20 cellular contexts compared by ENCODE assay signal in genomic region chr22:30665786-30666185, GRCh38. TPM values are rescaled to one million over a fixed set of nuclear protein-coding genes. Genes with fewer than 3 reads are reported as not detected.
DNase-seq lines count a peak whose midpoint lies in the region; ATAC-seq and TF ChIP-seq lines count a peak whose summit lies in the region.
"Had no signal": no experiment of that assay in that cellular context is flagged by ENCODE, and none has a peak within 500 bp of the region (broad histone marks: within the 10 kb centered on the region; RNA-seq: fewer than 3 reads in every experiment).

No MANE protein-coding gene starts in this region.

- peaks cover 8% of the 10 kb centered on the region for H3K27me3 ChIP-seq in MM.1S (replicated peaks; ENCODE audit: insufficient read depth, low read length)
- H3K27me3 ChIP-seq: dorsolateral prefrontal cortex, testis had no signal

- H3K27ac Mint-ChIP-seq in activated naive CD8-positive, alpha-beta T cell, result peak overlapping the region; percentile 2
- H3K27ac Mint-ChIP-seq in activated naive CD8-positive, alpha-beta T cell treated with anti-CD3 and anti-CD28 coated beads for 36 hours, result no peak overlapping the region
- no peak overlapping the region for H3K27ac Mint-ChIP-seq in activated naive CD8-positive, alpha-beta T cell treated with anti-CD3 and anti-CD28 coated beads, Interleukin-2, amount 50 U/mL, for 24 hours
- peak overlapping the region; percentile 58 for H3K27ac Mint-ChIP-seq in type B pancreatic cell

- no peak overlapping the region for H3K27ac ChIP-seq in MM.1S (ENCODE audit: low read length)
- H3K27ac ChIP-seq: cardiac muscle cell, dorsolateral prefrontal cortex, testis had no signal

- H3K9me3 ChIP-seq in mucosa of descending colon (no peaks in the 10 kb centered on the region), MM.1S (replicated peaks; ENCODE audit: insufficient read depth, low read length) (no peaks in the 10 kb centered on the region)
- H3K9me3 ChIP-seq: testis had no signal

- TF ChIP-seq POLR2A in GM18505 (IDR thresholded peaks at IDR 0.05; ENCODE audit: borderline replicate concordance, extremely low read depth, insufficient read depth, insufficient read length), result no peak

- DNase-seq in activated naive CD8-positive, alpha-beta T cell treated with anti-CD3 and anti-CD28 coated beads for 36 hours, result no peak
- no peak for DNase-seq in activated naive CD8-positive, alpha-beta T cell treated with anti-CD3 and anti-CD28 coated beads, Interleukin-2, amount 50 U/mL, for 24 hours
- DNase-seq in mucosa of descending colon (peak in 2 of 3 donors; percentile 41 to 55), type B pancreatic cell (ENCODE audit: extremely low spot score, unreplicated experiment) (no peak), MM.1S (no peak)
- no peak for DNase-seq in stimulated activated naive CD4-positive, alpha-beta T cell (lab: John Stamatoyannopoulos, UW)
- DNase-seq: activated CD4-positive, alpha-beta T cell treated with anti-CD3 and anti-CD28 coated beads for 36 hours; dorsolateral prefrontal cortex; KBM-7; kidney glomerular epithelial cell; mesendoderm; NCI-H187 treated with DMSO at 0.1 percent for 48 hours; NCI-H345; NK-92 treated with Interleukin-12 subunit alpha and Interleukin-12 subunit beta, amount 100 ng/mL, for 24 hours; stimulated activated CD4-positive, alpha-beta T cell treated with anti-CD3 and anti-CD28 coated beads, Interleukin-12 subunit alpha, Interleukin-12 subunit beta, amount 100 ng/mL, for 4 hours; stimulated activated CD8-positive, alpha-beta memory T cell treated with anti-CD3 and anti-CD28 coated beads, Interleukin-4, amount 100 ng/mL, for 48 hours; testis had no signal

- H3K4me3 Mint-ChIP-seq in activated naive CD8-positive, alpha-beta T cell, result peak overlapping the region; percentile 95
- H3K4me3 Mint-ChIP-seq in activated naive CD8-positive, alpha-beta T cell treated with anti-CD3 and anti-CD28 coated beads for 36 hours, result no peak overlapping the region
- H3K4me3 Mint-ChIP-seq in activated naive CD8-positive, alpha-beta T cell treated with anti-CD3 and anti-CD28 coated beads, Interleukin-2, amount 50 U/mL, for 24 hours, result peak overlapping the region; percentile 42
- peak overlapping the region; percentile 64 for H3K4me3 Mint-ChIP-seq in type B pancreatic cell

- H3K9me2 ChIP-seq in MM.1S (replicated peaks; ENCODE audit: insufficient read depth, low read length), result no peaks in the 10 kb centered on the region

- no peak overlapping the region for H3K9ac ChIP-seq in MM.1S (ENCODE audit: low read length)

- ATAC-seq in activated naive CD8-positive, alpha-beta T cell treated with anti-CD3 and anti-CD28 coated beads, Interleukin-2, amount 50 U/mL, for 24 hours, result no peak
- ATAC-seq in mucosa of descending colon (peak; percentile 6), GM18505 (IDR thresholded peaks at IDR 0.05; ENCODE audit: unreplicated experiment) (no peak)
- ATAC-seq: activated CD4-positive, alpha-beta T cell treated with anti-CD3 and anti-CD28 coated beads for 36 hours had no signal

- no peak overlapping the region for H3K4me2 ChIP-seq in MM.1S (ENCODE audit: low read depth, low read length)

- H4K20me1 ChIP-seq in MM.1S (ENCODE audit: insufficient read depth, low read length), result no peaks in the 10 kb centered on the region

- no peaks in the 10 kb centered on the region for H3K27me3 Mint-ChIP-seq in activated naive CD8-positive, alpha-beta T cell
- H3K27me3 Mint-ChIP-seq in activated naive CD8-positive, alpha-beta T cell treated with anti-CD3 and anti-CD28 coated beads for 36 hours, result peaks cover 6% of the 10 kb centered on the region
- peaks cover 2% of the 10 kb centered on the region for H3K27me3 Mint-ChIP-seq in activated naive CD8-positive, alpha-beta T cell treated with anti-CD3 and anti-CD28 coated beads, Interleukin-2, amount 50 U/mL, for 24 hours
- H3K27me3 Mint-ChIP-seq in type B pancreatic cell, result peaks cover 11% of the 10 kb centered on the region

- TF ChIP-seq CTCF in mucosa of descending colon (IDR thresholded peaks at IDR 0.05) (no peak), type B pancreatic cell (conservative IDR thresholded peaks at IDR 0.05) (no peak), MM.1S (IDR thresholded peaks at IDR 0.05; ENCODE audit: low read length) (no peak)

- H3K4me3 ChIP-seq in mucosa of descending colon (no peak overlapping the region), MM.1S (ENCODE audit: low read length) (no peak overlapping the region)
- H3K4me3 ChIP-seq: cardiac muscle cell, testis had no signal

- peaks cover 7% of the 10 kb centered on the region for H3K36me3 Mint-ChIP-seq in activated naive CD8-positive, alpha-beta T cell
- peaks cover 7% of the 10 kb centered on the region for H3K36me3 Mint-ChIP-seq in activated naive CD8-positive, alpha-beta T cell treated with anti-CD3 and anti-CD28 coated beads for 36 hours
- H3K36me3 Mint-ChIP-seq in activated naive CD8-positive, alpha-beta T cell treated with anti-CD3 and anti-CD28 coated beads, Interleukin-2, amount 50 U/mL, for 24 hours (ENCODE audit: low read depth), result peaks cover 15% of the 10 kb centered on the region
- peaks cover 7% of the 10 kb centered on the region for H3K36me3 Mint-ChIP-seq in type B pancreatic cell

- no peaks in the 10 kb centered on the region for H3K9me3 Mint-ChIP-seq in activated naive CD8-positive, alpha-beta T cell (ENCODE audit: low read depth)
- no peaks in the 10 kb centered on the region for H3K9me3 Mint-ChIP-seq in activated naive CD8-positive, alpha-beta T cell treated with anti-CD3 and anti-CD28 coated beads for 36 hours
- no peaks in the 10 kb centered on the region for H3K9me3 Mint-ChIP-seq in activated naive CD8-positive, alpha-beta T cell treated with anti-CD3 and anti-CD28 coated beads, Interleukin-2, amount 50 U/mL, for 24 hours
- no peaks in the 10 kb centered on the region for H3K9me3 Mint-ChIP-seq in type B pancreatic cell

- H2AFZ ChIP-seq in MM.1S (ENCODE audit: low read length), result no peak overlapping the region

- no peaks in the 10 kb centered on the region for H3K79me2 ChIP-seq in MM.1S (ENCODE audit: low read length)

- H3F3A ChIP-seq in MM.1S (ENCODE audit: insufficient read depth, low read length), result no peaks in the 10 kb centered on the region

- peaks cover 22% of the 10 kb centered on the region for H3K4me1 Mint-ChIP-seq in activated naive CD8-positive, alpha-beta T cell (ENCODE audit: low read depth)
- peaks cover 11% of the 10 kb centered on the region for H3K4me1 Mint-ChIP-seq in activated naive CD8-positive, alpha-beta T cell treated with anti-CD3 and anti-CD28 coated beads for 36 hours
- peaks cover 22% of the 10 kb centered on the region for H3K4me1 Mint-ChIP-seq in activated naive CD8-positive, alpha-beta T cell treated with anti-CD3 and anti-CD28 coated beads, Interleukin-2, amount 50 U/mL, for 24 hours
- H3K4me1 Mint-ChIP-seq in type B pancreatic cell (ENCODE audit: unreplicated experiment), result peaks cover 8% of the 10 kb centered on the region

- intact Hi-C loops in mucosa of descending colon (cut with DNase I, micrococcal nuclease), result no loop called here

- H3K4me1 ChIP-seq in mucosa of descending colon (ENCODE audit: low read depth) (peaks cover 16% of the 10 kb centered on the region), MM.1S (ENCODE audit: low read length) (no peaks in the 10 kb centered on the region; the same call in 1 of the 2 replicates)
- H3K4me1 ChIP-seq: testis had no signal

- no peaks in the 10 kb centered on the region for H3K36me3 ChIP-seq in mucosa of descending colon (ENCODE audit: low read depth)
- H3K36me3 ChIP-seq in MM.1S (replicated peaks; ENCODE audit: insufficient read depth, low read length), result no peaks in the 10 kb centered on the region
- H3K36me3 ChIP-seq: cardiac muscle cell had no signal

RNA-seq across cellular contexts. Expression of gene DUSP18, which starts 1.9 kb away (rescaled TPM):
- total RNA-seq in activated naive CD8-positive, alpha-beta T cell treated with anti-CD3 and anti-CD28 coated beads for 36 hours, result 1 to 10 TPM; 4.8 to 5.6 TPM
- total RNA-seq in mucosa of descending colon (10 to 100 TPM; 16.2 to 21.6 (median 16.3) TPM), type B pancreatic cell (ENCODE audit: low replicate concordance) (12.4 and 13.8 TPM in 2 replicates)

RNA-seq across cellular contexts. Expression of gene OSBP2, which starts 28.9 kb away (rescaled TPM):
- total RNA-seq in activated naive CD8-positive, alpha-beta T cell treated with anti-CD3 and anti-CD28 coated beads for 36 hours, result under 1 TPM; 0.45 to 0.84 TPM
- total RNA-seq in mucosa of descending colon (1 to 10 TPM; 2.9 to 5.3 (median 3.4) TPM), type B pancreatic cell (ENCODE audit: low replicate concordance) (8.1 and 9.5 TPM in 2 replicates)

RNA-seq across cellular contexts. Expression of gene SLC35E4, which starts 30.2 kb away (rescaled TPM):
- 1 to 10 TPM; 3.2 to 3.6 TPM for total RNA-seq in activated naive CD8-positive, alpha-beta T cell treated with anti-CD3 and anti-CD28 coated beads for 36 hours
- total RNA-seq in mucosa of descending colon (1 to 10 TPM; 5.0 to 8.5 (median 7.6) TPM), type B pancreatic cell (ENCODE audit: low replicate concordance) (2.4 and 3.4 TPM in 2 replicates)

RNA-seq across cellular contexts. Expression of gene TCN2, which starts 58.8 kb away (rescaled TPM):
- total RNA-seq in activated naive CD8-positive, alpha-beta T cell treated with anti-CD3 and anti-CD28 coated beads for 36 hours, result under 1 TPM; 0.48 to 0.64 TPM
- total RNA-seq in mucosa of descending colon (10 to 100 TPM; 23.3 to 43.7 (median 40.2) TPM), type B pancreatic cell (ENCODE audit: low replicate concordance) (9.0 and 14.5 TPM in 2 replicates)

Comparison
In these comparisons a context has a peak if more than half of its experiments do, and no peak if none do; other contexts are left out.
1. H3K27ac Mint-ChIP-seq: peak in activated naive CD8-positive, alpha-beta T cell (single experiment) and type B pancreatic cell (single experiment); none in activated naive CD8-positive, alpha-beta T cell treated with anti-CD3 and anti-CD28 coated beads for 36 hours (single experiment) and activated naive CD8-positive, alpha-beta T cell treated with anti-CD3 and anti-CD28 coated beads, Interleukin-2, amount 50 U/mL, for 24 hours (single experiment).
2. DNase-seq: peak in mucosa of descending colon (2 of 3); none in activated naive CD8-positive, alpha-beta T cell treated with anti-CD3 and anti-CD28 coated beads for 36 hours (single experiment), activated naive CD8-positive, alpha-beta T cell treated with anti-CD3 and anti-CD28 coated beads, Interleukin-2, amount 50 U/mL, for 24 hours (single experiment), type B pancreatic cell (single experiment), MM.1S (single experiment) and stimulated activated naive CD4-positive, alpha-beta T cell (0 of 6).